ENCODE assay signal across 13 cellular contexts in the genomic region with DNA sequence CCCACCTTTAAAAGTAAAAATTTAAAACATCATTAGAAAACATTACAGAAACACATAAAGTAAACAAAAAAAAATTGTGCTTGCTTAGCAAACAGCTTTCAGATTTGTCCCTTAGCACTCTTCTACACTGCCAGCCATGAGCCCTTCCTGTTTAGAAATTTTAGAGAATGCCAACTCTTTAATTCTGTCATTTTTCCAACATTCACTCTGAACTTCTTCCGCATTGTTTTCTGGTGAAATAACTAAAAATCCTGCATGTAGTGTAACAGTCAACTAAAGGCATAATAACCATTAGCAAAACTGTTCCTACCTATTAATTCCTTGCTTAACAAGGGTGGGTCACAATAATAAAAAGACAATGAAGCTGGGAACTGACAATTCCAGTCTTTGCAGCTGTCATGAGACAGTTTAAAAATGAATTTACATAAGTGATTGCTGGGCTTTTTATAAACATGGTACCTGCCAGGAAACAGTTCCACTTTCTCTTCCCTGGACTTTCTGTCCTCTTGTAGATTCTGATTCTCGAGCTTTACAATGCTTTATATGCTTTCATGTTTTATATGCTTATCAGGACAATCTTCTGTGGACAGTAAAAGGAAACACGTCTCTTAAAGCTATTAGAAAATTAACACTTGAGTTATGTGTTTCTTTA. TPM values are rescaled to one million over a fixed set of nuclear protein-coding genes. Genes with fewer than 3 reads are reported as not detected.
DNase-seq lines count a peak whose midpoint lies in the region; ATAC-seq and TF ChIP-seq lines count a peak whose summit lies in the region.
"Had no signal": no experiment of that assay in that cellular context is flagged by ENCODE, and none has a peak within 500 bp of the region (broad histone marks: within the 10 kb centered on the region; RNA-seq: fewer than 3 reads in every experiment).

No MANE protein-coding gene starts in this region.

- H3K4me3 Mint-ChIP-seq in stimulated activated naive B cell treated with anti-CD40 and anti-IgM and Interleukin-4, amounts not matched to agents 10 μg/mL and 1 μg/mL and 100 μg/mL, for 72 hours: no peak overlapping the region
- H3K4me3 Mint-ChIP-seq: neural progenitor cell had no signal

- H3K27me3 ChIP-seq in endocrine pancreas (ENCODE audit: control insufficient read depth, insufficient read depth, low read length) (no peaks in the 10 kb centered on the region), lower lobe of right lung (ENCODE audit: low read depth) (no peaks in the 10 kb centered on the region), thyroid gland (no peaks in the 10 kb centered on the region)
- H3K27me3 ChIP-seq: neural progenitor cell had no signal

- TF ChIP-seq CTCF in lower lobe of right lung (IDR thresholded peaks at IDR 0.05) (no peak), thyroid gland (IDR thresholded peaks at IDR 0.05) (no peak)

- no peak for TF ChIP-seq POLR2A in thyroid gland (IDR thresholded peaks at IDR 0.05)

- H3K4me3 ChIP-seq in endocrine pancreas (ENCODE audit: control insufficient read depth, insufficient read depth, low read length) (peak overlapping the region; percentile 50), lower lobe of right lung (no peak overlapping the region), thyroid gland (replicated peaks in 1 of 3) (no peak overlapping the region)
- H3K4me3 ChIP-seq: K562, neural progenitor cell had no signal

- H3K4me1 ChIP-seq in endocrine pancreas (ENCODE audit: control insufficient read depth, insufficient read depth, low read length) (peaks cover 7% of the 10 kb centered on the region), lower lobe of right lung (peaks cover 47% of the 10 kb centered on the region), thyroid gland (peaks cover 20 to 45% of the 10 kb centered on the region in 2 donors)

- no peaks in the 10 kb centered on the region for H3K36me3 Mint-ChIP-seq in stimulated activated naive B cell treated with anti-CD40 and anti-IgM and Interleukin-4, amounts not matched to agents 10 μg/mL and 1 μg/mL and 100 μg/mL, for 72 hours

- peak; percentile 38 to 69 for ATAC-seq in lower lobe of right lung
- no peak for ATAC-seq in HG02973 (IDR thresholded peaks at IDR 0.05; ENCODE audit: unreplicated experiment)
- no peak for ATAC-seq in stimulated activated naive B cell treated with anti-CD40 and anti-IgM and Interleukin-4, amounts not matched to agents 10 μg/mL and 1 μg/mL and 100 μg/mL, for 72 hours (replicated peaks)
- ATAC-seq: K562 had no signal

- no peaks in the 10 kb centered on the region for H3K36me3 ChIP-seq in endocrine pancreas (ENCODE audit: control insufficient read depth, insufficient read depth, low read length)
- no peaks in the 10 kb centered on the region for H3K36me3 ChIP-seq in lower lobe of right lung
- no peaks in the 10 kb centered on the region for H3K36me3 ChIP-seq in thyroid gland
- H3K36me3 ChIP-seq: neural progenitor cell had no signal

- peaks cover 8 to 23% of the 10 kb centered on the region in 2 donors for H3K27me3 Mint-ChIP-seq in stimulated activated naive B cell treated with anti-CD40 and anti-IgM and Interleukin-4, amounts not matched to agents 10 μg/mL and 1 μg/mL and 100 μg/mL, for 72 hours

- intact Hi-C loops in lower lobe of right lung (cut with DNase I) (no loop called here), thyroid gland (cut with DNase I) (no loop called here)

- H3K4me1 Mint-ChIP-seq in stimulated activated naive B cell treated with anti-CD40 and anti-IgM and Interleukin-4, amounts not matched to agents 10 μg/mL and 1 μg/mL and 100 μg/mL, for 72 hours: peaks cover 2 to 6% of the 10 kb centered on the region in 2 donors

- H3K27ac ChIP-seq in lower lobe of right lung (peak overlapping the region; percentile 34), thyroid gland (peak overlapping the region; percentile 67 to 81 (median 71))
- H3K27ac ChIP-seq: neural progenitor cell had no signal

- H3K27ac Mint-ChIP-seq in stimulated activated naive B cell treated with anti-CD40 and anti-IgM and Interleukin-4, amounts not matched to agents 10 μg/mL and 1 μg/mL and 100 μg/mL, for 72 hours: no peak overlapping the region
- H3K27ac Mint-ChIP-seq: neural progenitor cell had no signal

- no peak overlapping the region for H3K9ac ChIP-seq in endocrine pancreas (ENCODE audit: control insufficient read depth, insufficient read depth, low read length)
- H3K9ac ChIP-seq: neural progenitor cell had no signal

- H3K9me3 Mint-ChIP-seq in stimulated activated naive B cell treated with anti-CD40 and anti-IgM and Interleukin-4, amounts not matched to agents 10 μg/mL and 1 μg/mL and 100 μg/mL, for 72 hours: no peaks in the 10 kb centered on the region

- DNase-seq in NCI-H69 (lab: John Stamatoyannopoulos, UW): peak; percentile 23
- DNase-seq in lower lobe of right lung: no peak
- DNase-seq in thyroid gland: no peak
- no peak for DNase-seq in NCI-H2107 treated with DMSO at 0.1 percent for 48 hours (lab: John Stamatoyannopoulos, UW; ENCODE audit: unreplicated experiment)
- DNase-seq in hippocampal formation (lab: John Stamatoyannopoulos, UW): no peak
- DNase-seq in stimulated activated naive B cell treated with anti-CD40 and anti-IgM and Interleukin-4, amounts not matched to agents 10 μg/mL and 1 μg/mL and 100 μg/mL, for 72 hours: no peak
- DNase-seq: activated CD8-positive, alpha-beta memory T cell treated with anti-CD3 and anti-CD28 coated beads, Interleukin-2, amount 50 U/mL, for 4 hours; DMS153; NCI-H524 treated with DMSO at 0.1 percent for 48 hours had no signal

- H3K9me3 ChIP-seq in endocrine pancreas (ENCODE audit: control insufficient read depth, low read length) (no peaks in the 10 kb centered on the region), lower lobe of right lung (no peaks in the 10 kb centered on the region), thyroid gland (no peaks in the 10 kb centered on the region)

- WGBS in thyroid gland, 2 donors: 39 to 49% methylated on average over 3 of the region's 3 CpGs

RNA-seq across cellular contexts. Expression of gene GNG12, which starts 19.0 kb away (rescaled TPM):
- total RNA-seq in lower lobe of right lung: 43.3 TPM
- 100 to 1,000 TPM; 100 to 155 (median 127) TPM for total RNA-seq in thyroid gland

Comparison
In these comparisons a context has a peak if more than half of its experiments do, and no peak if none do; other contexts are left out.
1. ATAC-seq: peak in lower lobe of right lung (2 of 2); none in HG02973 (single experiment) and stimulated activated naive B cell treated with anti-CD40 and anti-IgM and Interleukin-4, amounts not matched to agents 10 μg/mL and 1 μg/mL and 100 μg/mL, for 72 hours (0 of 2).